9 cellular contexts compared by ENCODE assay signal in genomic region chr16:278863-279366, GRCh38. TPM values are rescaled to one million over a fixed set of nuclear protein-coding genes. Genes with fewer than 3 reads are reported as not detected.
DNase-seq lines count a peak whose midpoint lies in the region; ATAC-seq lines count a peak whose summit lies in the region.
"Had no signal": no experiment of that assay in that cellular context is flagged by ENCODE, and none has a peak within 500 bp of the region (broad histone marks: within the 10 kb centered on the region; RNA-seq: fewer than 3 reads in every experiment).

No MANE protein-coding gene starts in this region.

- no peak overlapping the region for H3K4me3 Mint-ChIP-seq in activated CD4-positive, alpha-beta T cell treated with anti-CD3 and anti-CD28 coated beads, Interleukin-2, amount 10 ng/mL, durations not matched to agents 24 days and 14 days

- no peaks in the 10 kb centered on the region for H3K36me3 Mint-ChIP-seq in activated CD4-positive, alpha-beta T cell treated with anti-CD3 and anti-CD28 coated beads, Interleukin-2, amount 10 ng/mL, durations not matched to agents 24 days and 14 days (ENCODE audit: low read depth)

- no peak for ATAC-seq in GM21528 (IDR thresholded peaks at IDR 0.05; ENCODE audit: low FRiP score, unreplicated experiment)
- ATAC-seq in HG02642 (IDR thresholded peaks at IDR 0.05; ENCODE audit: poor library complexity, unreplicated experiment): no peak
- no peak for ATAC-seq in HG03175 (IDR thresholded peaks at IDR 0.05; ENCODE audit: unreplicated experiment)

- intact Hi-C loops in activated CD4-positive, alpha-beta T cell treated with anti-CD3 and anti-CD28 coated beads, Interleukin-2, amount 10 ng/mL, durations not matched to agents 24 days and 14 days (cut with micrococcal nuclease): no loop called here

- H3K4me1 Mint-ChIP-seq in activated CD4-positive, alpha-beta T cell treated with anti-CD3 and anti-CD28 coated beads, Interleukin-2, amount 10 ng/mL, durations not matched to agents 24 days and 14 days: peaks cover 3% of the 10 kb centered on the region

- no peaks in the 10 kb centered on the region for H3K9me3 Mint-ChIP-seq in activated CD4-positive, alpha-beta T cell treated with anti-CD3 and anti-CD28 coated beads, Interleukin-2, amount 10 ng/mL, durations not matched to agents 24 days and 14 days

- no peak overlapping the region for H3K27ac Mint-ChIP-seq in activated CD4-positive, alpha-beta T cell treated with anti-CD3 and anti-CD28 coated beads, Interleukin-2, amount 10 ng/mL, durations not matched to agents 24 days and 14 days

- DNase-seq in activated CD4-positive, alpha-beta T cell treated with anti-CD3 and anti-CD28 coated beads, Interleukin-2, amount 10 ng/mL, durations not matched to agents 24 days and 14 days: peak; percentile 82
- DNase-seq in activated CD4-positive, alpha-beta T cell treated with anti-CD3 and anti-CD28 coated beads for 1 hour: no peak
- DNase-seq in NCI-H2029 treated with DMSO at 0.1 percent for 48 hours (lab: John Stamatoyannopoulos, UW) (peak; percentile 53), lung microvascular endothelial cell (ENCODE audit: low read depth in 2 of 2) (peak; percentile 38 to 44)
- DNase-seq in activated effector memory CD4-positive, alpha-beta T cell treated with anti-CD3 and anti-CD28 coated beads, Interleukin-2, amount 50 U/mL, for 16 hours: peak; percentile 68

- H3K27me3 Mint-ChIP-seq in activated CD4-positive, alpha-beta T cell treated with anti-CD3 and anti-CD28 coated beads, Interleukin-2, amount 10 ng/mL, durations not matched to agents 24 days and 14 days: peaks cover 29% of the 10 kb centered on the region

RNA-seq across cellular contexts. Expression of gene ARHGDIG, which starts 1.5 kb away (rescaled TPM):
- total RNA-seq in activated CD4-positive, alpha-beta T cell treated with anti-CD3 and anti-CD28 coated beads, Interleukin-2, amount 10 ng/mL, durations not matched to agents 24 days and 14 days: not detected in 2 replicates
- under 0.01 and 0.22 TPM in 2 replicates for total RNA-seq in lung microvascular endothelial cell
- total RNA-seq: T-helper 2 cell treated with Interferon-gamma antibody and Interleukin-4, amounts not matched to agents 100 ng/mL and 5 ng/mL, for 36 hours had no signal

RNA-seq across cellular contexts. Expression of gene RGS11, which starts 3.2 kb away (rescaled TPM):
- 0.14 TPM in 1 of 2 replicates, not detected in the other for total RNA-seq in activated CD4-positive, alpha-beta T cell treated with anti-CD3 and anti-CD28 coated beads, Interleukin-2, amount 10 ng/mL, durations not matched to agents 24 days and 14 days
- 0.20 and 0.44 TPM in 2 replicates for total RNA-seq in lung microvascular endothelial cell

RNA-seq across cellular contexts. Expression of gene PDIA2, which starts 4.0 kb away (rescaled TPM):
- total RNA-seq in activated CD4-positive, alpha-beta T cell treated with anti-CD3 and anti-CD28 coated beads, Interleukin-2, amount 10 ng/mL, durations not matched to agents 24 days and 14 days: not detected in 2 replicates
- total RNA-seq in lung microvascular endothelial cell: not detected in 2 replicates
- total RNA-seq: T-helper 2 cell treated with Interferon-gamma antibody and Interleukin-4, amounts not matched to agents 100 ng/mL and 5 ng/mL, for 36 hours had no signal

RNA-seq across cellular contexts. Expression of gene FAM234A, which starts 44.3 kb away (rescaled TPM):
- total RNA-seq in activated CD4-positive, alpha-beta T cell treated with anti-CD3 and anti-CD28 coated beads, Interleukin-2, amount 10 ng/mL, durations not matched to agents 24 days and 14 days: 17.3 and 18.6 TPM in 2 replicates
- 38.6 and 41.5 TPM in 2 replicates for total RNA-seq in lung microvascular endothelial cell

RNA-seq across cellular contexts. Expression of gene LUC7L, which starts 49.7 kb away (rescaled TPM):
- total RNA-seq in activated CD4-positive, alpha-beta T cell treated with anti-CD3 and anti-CD28 coated beads, Interleukin-2, amount 10 ng/mL, durations not matched to agents 24 days and 14 days: 82.3 and 87.9 TPM in 2 replicates
- 19.6 and 28.2 TPM in 2 replicates for total RNA-seq in lung microvascular endothelial cell
